ENCODE assay signal across 18 cellular contexts in genomic region chr3:146404451-146404850, GRCh38.
A peak's percentile ranks its signal among the peaks of the same experiment; 100 is the strongest.
DNase-seq lines count a peak whose midpoint lies in the region; ATAC-seq, FAIRE-seq and TF ChIP-seq lines count a peak whose summit lies in the region.
"Had no signal": no experiment of that assay in that cellular context is flagged by ENCODE, and none has a peak within 500 bp of the region (broad histone marks: within the 10 kb centered on the region; RNA-seq: fewer than 3 reads in every experiment).

No MANE protein-coding gene starts in this region.

- no peak for ATAC-seq in GM18502 (IDR thresholded peaks at IDR 0.05; ENCODE audit: poor library complexity, unreplicated experiment)
- ATAC-seq: Panc1 had no signal

- H3K9me3 ChIP-seq in adipocyte (ENCODE audit: control insufficient read depth, low read length), result no peaks in the 10 kb centered on the region
- H3K9me3 ChIP-seq: BLaER1, SJSA1 had no signal

- H3K4me1 ChIP-seq in adipocyte (ENCODE audit: control insufficient read depth, insufficient read depth, low read length), result peaks cover 5% of the 10 kb centered on the region
- H3K4me1 ChIP-seq: BLaER1, SJSA1 had no signal

- H3K36me3 ChIP-seq in adipocyte (ENCODE audit: control insufficient read depth, insufficient read depth, low read length, severe bottlenecking), result no peaks in the 10 kb centered on the region
- H3K36me3 ChIP-seq: BLaER1, SJSA1 had no signal

- no peaks in the 10 kb centered on the region for H3K27me3 ChIP-seq in adipocyte (replicated peaks; ENCODE audit: control insufficient read depth, insufficient read depth, low read length)
- H3K27me3 ChIP-seq: BLaER1, SJSA1 had no signal

- TF ChIP-seq POLR2A in H54 (IDR thresholded peaks at IDR 0.05; ENCODE audit: low read depth, low read length), result no peak

- FAIRE-seq in H54 (lab: Jason Lieb, UNC), result no peak
- FAIRE-seq: A204.1 had no signal

- H3K4me3 ChIP-seq in adipocyte (ENCODE audit: low read length) (no peak overlapping the region), skeletal muscle cell (ENCODE audit: low read depth, low read length) (no peak overlapping the region)
- H3K4me3 ChIP-seq: BLaER1, SJSA1 had no signal

- DNase-seq in EL, result peak; percentile 71
- peak; percentile 44 for DNase-seq in adipocyte (ENCODE audit: low read depth)
- DNase-seq in fibroblast of gingiva (ENCODE audit: low read depth), result peak; percentile 41
- peak; percentile 42 for DNase-seq in skeletal muscle cell (ENCODE audit: low read depth)
- no peak for DNase-seq in H54 (ENCODE audit: insufficient read length, low spot score)
- no peak for DNase-seq in hippocampal formation (lab: John Stamatoyannopoulos, UW)
- DNase-seq: CD8-positive, alpha-beta memory T cell; DMS53; H9; NCI-H1417 treated with DMSO at 0.1 percent for 48 hours; NCI-H187 treated with DMSO at 0.1 percent for 48 hours; NCI-H226; NCI-H524 treated with DMSO at 0.1 percent for 48 hours had no signal

- H3K9ac ChIP-seq in adipocyte (ENCODE audit: low read length), result no peak overlapping the region
- H3K9ac ChIP-seq: BLaER1 had no signal

Comparison
In these comparisons a context has a peak if more than half of its experiments do, and no peak if none do; other contexts are left out.
1. DNase-seq: peak in EL (single experiment), adipocyte (single experiment), fibroblast of gingiva (single experiment) and skeletal muscle cell (single experiment); none in H54 (single experiment) and hippocampal formation (0 of 2).